ENCODE assay signal across 23 cellular contexts in the genomic region with DNA sequence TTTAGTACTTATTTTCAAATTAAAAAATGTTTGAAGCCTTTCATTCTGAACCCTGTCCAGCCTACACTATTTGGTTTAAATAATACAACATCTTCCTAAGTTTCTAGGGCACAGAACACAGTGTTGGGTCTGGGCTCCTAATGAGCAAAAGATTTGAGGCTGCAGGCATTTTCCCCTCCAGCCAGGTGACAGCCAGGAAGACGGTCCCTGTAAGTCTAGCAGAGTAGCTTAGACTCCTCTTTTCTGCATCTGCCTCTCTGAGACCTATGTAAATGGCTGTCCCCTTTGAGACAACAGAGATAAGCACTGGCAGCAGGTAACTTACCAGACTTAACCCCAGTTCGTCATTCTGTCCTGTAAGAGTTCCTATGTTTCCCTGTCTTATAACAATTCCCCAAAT.
DNase-seq lines count a peak whose midpoint lies in the region; ATAC-seq and TF ChIP-seq lines count a peak whose summit lies in the region.
"Had no signal": no experiment of that assay in that cellular context is flagged by ENCODE, and none has a peak within 500 bp of the region (broad histone marks: within the 10 kb centered on the region; RNA-seq: fewer than 3 reads in every experiment).

No MANE protein-coding gene starts in this region.

- no peaks in the 10 kb centered on the region for H3K27me3 Mint-ChIP-seq in activated naive CD4-positive, alpha-beta T cell treated with anti-CD3 and anti-CD28 coated beads, Interleukin-2, amount 50 U/mL, for 24 hours
- no peaks in the 10 kb centered on the region for H3K27me3 Mint-ChIP-seq in activated CD4-positive, alpha-beta memory T cell treated with anti-CD3 and anti-CD28 coated beads, Interleukin-2, amount 10 ng/mL, durations not matched to agents 7 days and 5 days
- H3K27me3 Mint-ChIP-seq in immature natural killer cell (ENCODE audit: low read depth in 3 of 3): peaks cover 1 to 23% (median 8%) of the 10 kb centered on the region in 3 donors

- H3K36me3 Mint-ChIP-seq in activated naive CD4-positive, alpha-beta T cell treated with anti-CD3 and anti-CD28 coated beads, Interleukin-2, amount 50 U/mL, for 24 hours: peaks cover 65% of the 10 kb centered on the region
- H3K36me3 Mint-ChIP-seq in activated CD4-positive, alpha-beta memory T cell treated with anti-CD3 and anti-CD28 coated beads, Interleukin-2, amount 10 ng/mL, durations not matched to agents 7 days and 5 days (ENCODE audit: low read depth): peaks cover 79% of the 10 kb centered on the region
- peaks cover 35 to 50% (median 38%) of the 10 kb centered on the region in 3 donors for H3K36me3 Mint-ChIP-seq in immature natural killer cell

- no peak for TF ChIP-seq CTCF in BE2C (IDR thresholded peaks at IDR 0.05; ENCODE audit: low read depth, low read length)

- peaks cover 6% of the 10 kb centered on the region for H3K36me3 ChIP-seq in BE2C

- no peak for DNase-seq in activated naive CD4-positive, alpha-beta T cell treated with Interleukin-2 at 50 U/mL for 16 hours
- no peak for DNase-seq in activated CD4-positive, alpha-beta memory T cell treated with anti-CD3 and anti-CD28 coated beads, Interleukin-2, amount 10 ng/mL, durations not matched to agents 7 days and 5 days
- DNase-seq in immature natural killer cell (no peak), NCI-H1436 treated with DMSO at 0.1 percent for 48 hours (lab: John Stamatoyannopoulos, UW) (no peak), BE2C (no peak)
- DNase-seq: activated T-cell treated with anti-CD3 and anti-CD28 coated beads, Interleukin-2, amount 50 U/mL, for 4 hours; dermis blood vessel endothelial cell; DND-41; erythroblast; foreskin melanocyte; IMR-90; MG63; NCI-H1436; NCI-H2171 treated with DMSO at 0.1 percent for 48 hours; NCI-H748 treated with DMSO at 0.1 percent for 48 hours; Right ventricle myocardium superior; stimulated activated CD4-positive, alpha-beta T cell treated with anti-CD3 and anti-CD28 coated beads, Interleukin-15, amount 100 ng/mL, for 24 hours; testis had no signal

- H3K4me3 Mint-ChIP-seq in activated naive CD4-positive, alpha-beta T cell treated with anti-CD3 and anti-CD28 coated beads, Interleukin-2, amount 50 U/mL, for 24 hours: no peak overlapping the region
- no peak overlapping the region for H3K4me3 Mint-ChIP-seq in activated CD4-positive, alpha-beta memory T cell treated with anti-CD3 and anti-CD28 coated beads, Interleukin-2, amount 10 ng/mL, durations not matched to agents 7 days and 5 days
- H3K4me3 Mint-ChIP-seq in immature natural killer cell: no peak overlapping the region
- H3K4me3 Mint-ChIP-seq: activated T-cell treated with anti-CD3 and anti-CD28 coated beads, Interleukin-2, amount 50 U/mL, for 4 hours; GM23338 had no signal

- H3K9me3 Mint-ChIP-seq in activated naive CD4-positive, alpha-beta T cell treated with anti-CD3 and anti-CD28 coated beads, Interleukin-2, amount 50 U/mL, for 24 hours: peaks cover 10% of the 10 kb centered on the region
- peaks cover 10% of the 10 kb centered on the region for H3K9me3 Mint-ChIP-seq in activated CD4-positive, alpha-beta memory T cell treated with anti-CD3 and anti-CD28 coated beads, Interleukin-2, amount 10 ng/mL, durations not matched to agents 7 days and 5 days
- H3K9me3 Mint-ChIP-seq in immature natural killer cell: peaks cover 0 to 8% (median 6%) of the 10 kb centered on the region in 6 donors

- CTCF ChIA-PET in activated CD4-positive, alpha-beta memory T cell treated with anti-CD3 and anti-CD28 coated beads, Interleukin-2, amount 10 ng/mL, durations not matched to agents 7 days and 5 days (lab: Charles Lee): interaction anchor here (1.0 kb wide), 1 partner anchor 17 kb away, joined by 3 read pairs; no protein-coding TSS in a partner anchor

- peaks cover 48% of the 10 kb centered on the region for H3K4me1 Mint-ChIP-seq in activated naive CD4-positive, alpha-beta T cell treated with anti-CD3 and anti-CD28 coated beads, Interleukin-2, amount 50 U/mL, for 24 hours
- peaks cover 2% of the 10 kb centered on the region for H3K4me1 Mint-ChIP-seq in activated CD4-positive, alpha-beta memory T cell treated with anti-CD3 and anti-CD28 coated beads, Interleukin-2, amount 10 ng/mL, durations not matched to agents 7 days and 5 days
- peaks cover 2 to 8% of the 10 kb centered on the region in 2 donors for H3K4me1 Mint-ChIP-seq in immature natural killer cell
- H3K4me1 Mint-ChIP-seq: GM23338 had no signal

- no peak for ATAC-seq in HG03045 (IDR thresholded peaks at IDR 0.05; ENCODE audit: unreplicated experiment)
- ATAC-seq: GM23338, sciatic nerve had no signal

- H3K4me3 ChIP-seq in BE2C (ENCODE audit: low read depth, low read length): no peak overlapping the region
- H3K4me3 ChIP-seq: GM23338, MG63, testis had no signal

- H3K9me3 ChIP-seq in BE2C: no peaks in the 10 kb centered on the region
- H3K9me3 ChIP-seq: testis had no signal

- peak overlapping the region; percentile 80 for H3K27ac Mint-ChIP-seq in activated naive CD4-positive, alpha-beta T cell treated with anti-CD3 and anti-CD28 coated beads, Interleukin-2, amount 50 U/mL, for 24 hours
- H3K27ac Mint-ChIP-seq in activated CD4-positive, alpha-beta memory T cell treated with anti-CD3 and anti-CD28 coated beads, Interleukin-2, amount 10 ng/mL, durations not matched to agents 7 days and 5 days: peak overlapping the region; percentile 8
- H3K27ac Mint-ChIP-seq in immature natural killer cell: peak overlapping the region in 4 of 6 donors; percentile 34 to 72 (median 57)
- H3K27ac Mint-ChIP-seq: GM23338 had no signal

- no peaks in the 10 kb centered on the region for H3K27me3 ChIP-seq in BE2C
- H3K27me3 ChIP-seq: MG63, testis had no signal

- no peaks in the 10 kb centered on the region for H3K4me1 ChIP-seq in BE2C
- H3K4me1 ChIP-seq: parathyroid adenoma, testis had no signal

- POLR2A ChIA-PET in activated CD4-positive, alpha-beta memory T cell treated with anti-CD3 and anti-CD28 coated beads, Interleukin-2, amount 10 ng/mL, durations not matched to agents 7 days and 5 days (lab: Charles Lee): interaction anchor here (0.8 to 1.2 kb wide), 6 partner anchors 8 to 141 kb away, joined by 3 to 4 read pairs (median 3); no protein-coding TSS in a partner anchor

Comparison
In these comparisons a context has a peak if more than half of its experiments do, and no peak if none do; other contexts are left out.
1. H3K27ac Mint-ChIP-seq: peak in every context shown above with its lines; median percentile 80 in activated naive CD4-positive, alpha-beta T cell treated with anti-CD3 and anti-CD28 coated beads, Interleukin-2, amount 50 U/mL, for 24 hours; 57 in immature natural killer cell; 8 in activated CD4-positive, alpha-beta memory T cell treated with anti-CD3 and anti-CD28 coated beads, Interleukin-2, amount 10 ng/mL, durations not matched to agents 7 days and 5 days.